17 cellular contexts compared by ENCODE assay signal in the genomic region with DNA sequence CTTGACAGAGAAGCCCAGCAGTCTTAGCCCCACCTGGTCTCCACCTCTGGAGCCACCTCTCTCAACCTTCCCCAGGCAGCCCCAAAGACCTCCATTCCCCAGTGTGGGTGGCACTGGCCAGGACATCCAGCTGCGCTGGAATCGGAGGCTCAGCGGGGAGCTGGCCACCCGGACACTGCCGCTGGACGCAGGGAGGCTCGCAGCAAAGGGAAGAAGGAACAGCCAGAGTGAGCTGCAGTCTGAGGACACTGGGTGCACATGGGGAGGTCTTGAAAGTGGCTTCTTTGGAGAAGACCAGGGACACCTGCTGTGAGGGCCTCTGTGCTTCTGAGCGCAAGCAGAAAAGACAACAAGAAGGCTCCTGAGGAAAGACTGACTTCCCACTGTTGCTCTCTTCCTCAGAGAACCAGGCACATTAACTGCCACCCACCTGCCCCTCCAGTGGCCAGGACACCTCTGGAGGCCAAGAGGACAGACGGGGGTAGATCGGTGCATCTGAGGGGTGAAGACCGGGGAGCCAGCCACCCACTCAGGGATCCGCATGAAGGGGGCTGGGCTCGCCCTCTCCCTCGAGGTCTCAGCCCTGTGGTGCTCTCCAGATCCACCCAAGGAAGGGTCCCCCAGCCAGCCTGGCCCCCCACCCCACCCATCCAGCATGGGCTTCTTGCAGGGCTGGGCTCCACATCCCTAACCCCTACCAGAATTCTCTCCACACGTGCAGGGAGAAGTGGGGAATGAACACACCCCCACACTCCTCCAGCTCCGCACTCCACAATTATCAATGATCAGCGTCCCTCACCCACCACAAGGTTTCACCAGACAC. TPM values are rescaled to one million over a fixed set of nuclear protein-coding genes. Genes with fewer than 3 reads are reported as not detected.
A peak's percentile ranks its signal among the peaks of the same experiment; 100 is the strongest.
DNase-seq lines count a peak whose midpoint lies in the region; ATAC-seq and TF ChIP-seq lines count a peak whose summit lies in the region.
"Had no signal": no experiment of that assay in that cellular context is flagged by ENCODE, and none has a peak within 500 bp of the region (broad histone marks: within the 10 kb centered on the region; RNA-seq: fewer than 3 reads in every experiment).

No MANE protein-coding gene starts in this region.

- H3K4me1 Mint-ChIP-seq in activated naive CD4-positive, alpha-beta T cell treated with anti-CD3 and anti-CD28 coated beads, Interleukin-2, amount 50 U/mL, for 24 hours: peaks cover 5% of the 10 kb centered on the region
- peaks cover 8% of the 10 kb centered on the region for H3K4me1 Mint-ChIP-seq in activated naive CD8-positive, alpha-beta T cell (ENCODE audit: low read depth)
- peaks cover 16% of the 10 kb centered on the region for H3K4me1 Mint-ChIP-seq in memory B cell

- CTCF ChIA-PET in OCI-LY7 (lab: Charles Lee; ENCODE audit: unreplicated experiment): no interaction called here

- H3K4me2 ChIP-seq in OCI-LY7 (ENCODE audit: low read length): no peak overlapping the region

- no peak for TF ChIP-seq POLR2A in thyroid gland (IDR thresholded peaks at IDR 0.05)

- H2AFZ ChIP-seq in OCI-LY7 (ENCODE audit: low read length): no peak overlapping the region
- H2AFZ ChIP-seq: GM23248 had no signal

- H3K27me3 Mint-ChIP-seq in activated naive CD4-positive, alpha-beta T cell treated with anti-CD3 and anti-CD28 coated beads, Interleukin-2, amount 50 U/mL, for 24 hours: peaks cover 21% of the 10 kb centered on the region
- peaks cover 14% of the 10 kb centered on the region for H3K27me3 Mint-ChIP-seq in activated naive CD8-positive, alpha-beta T cell
- H3K27me3 Mint-ChIP-seq in memory B cell: peaks cover 31% of the 10 kb centered on the region

- H3K36me3 Mint-ChIP-seq in activated naive CD4-positive, alpha-beta T cell treated with anti-CD3 and anti-CD28 coated beads, Interleukin-2, amount 50 U/mL, for 24 hours: no peaks in the 10 kb centered on the region
- no peaks in the 10 kb centered on the region for H3K36me3 Mint-ChIP-seq in activated naive CD8-positive, alpha-beta T cell
- no peaks in the 10 kb centered on the region for H3K36me3 Mint-ChIP-seq in memory B cell
- H3K36me3 Mint-ChIP-seq: activated CD8-positive, alpha-beta memory T cell treated with anti-CD3 and anti-CD28 coated beads, Interleukin-2, amount 10 ng/mL, durations not matched to agents 7 days and 5 days had no signal

- H3K27ac ChIP-seq in thyroid gland (peak overlapping the region; percentile 78 to 89 (median 85)), OCI-LY7 (ENCODE audit: low read depth, low read length, poor library complexity, severe bottlenecking) (no peak overlapping the region)
- H3K27ac ChIP-seq: GM23248, WERI-Rb-1 had no signal

- H4K20me1 ChIP-seq in OCI-LY7 (ENCODE audit: insufficient read depth, low read length): no peaks in the 10 kb centered on the region

- no peak overlapping the region for H3K27ac Mint-ChIP-seq in activated naive CD4-positive, alpha-beta T cell treated with anti-CD3 and anti-CD28 coated beads, Interleukin-2, amount 50 U/mL, for 24 hours
- no peak overlapping the region for H3K27ac Mint-ChIP-seq in activated naive CD8-positive, alpha-beta T cell
- no peak overlapping the region for H3K27ac Mint-ChIP-seq in memory B cell
- H3K27ac Mint-ChIP-seq: activated CD8-positive, alpha-beta memory T cell treated with anti-CD3 and anti-CD28 coated beads, Interleukin-2, amount 10 ng/mL, durations not matched to agents 7 days and 5 days; stimulated activated naive CD8-positive, alpha-beta T cell treated with anti-CD3 and anti-CD28 coated beads, Interleukin-15, amount 100 ng/mL, for 72 hours had no signal

- H3K36me3 ChIP-seq in thyroid gland (no peaks in the 10 kb centered on the region), OCI-LY7 (ENCODE audit: insufficient read depth, low read length) (no peaks in the 10 kb centered on the region)
- H3K36me3 ChIP-seq: adrenal gland, WERI-Rb-1 had no signal

- H3K4me3 Mint-ChIP-seq in activated naive CD4-positive, alpha-beta T cell treated with anti-CD3 and anti-CD28 coated beads, Interleukin-2, amount 50 U/mL, for 24 hours: peak overlapping the region; percentile 54
- peak overlapping the region; percentile 32 for H3K4me3 Mint-ChIP-seq in activated naive CD8-positive, alpha-beta T cell
- peak overlapping the region; percentile 41 for H3K4me3 Mint-ChIP-seq in memory B cell
- H3K4me3 Mint-ChIP-seq: activated CD8-positive, alpha-beta memory T cell treated with anti-CD3 and anti-CD28 coated beads, Interleukin-2, amount 10 ng/mL, durations not matched to agents 7 days and 5 days had no signal

- H3K4me3 ChIP-seq in thyroid gland (replicated peaks in 1 of 3) (no peak overlapping the region), OCI-LY7 (ENCODE audit: low read depth, low read length, poor library complexity, severe bottlenecking) (no peak overlapping the region)
- H3K4me3 ChIP-seq: adrenal gland, GM12878 had no signal

- POLR2A ChIA-PET in OCI-LY7 (lab: Charles Lee): no interaction called here

- 86 to 88% methylated on average over 12 to 16 of the region's 17 CpGs for WGBS in thyroid gland, 2 donors

- no peak for TF ChIP-seq CTCF in thyroid gland (IDR thresholded peaks at IDR 0.05)
- no peak for TF ChIP-seq CTCF in OCI-LY7 (conservative IDR thresholded peaks at IDR 0.05; ENCODE audit: low read length)

- no peaks in the 10 kb centered on the region for H3K9me3 Mint-ChIP-seq in activated naive CD4-positive, alpha-beta T cell treated with anti-CD3 and anti-CD28 coated beads, Interleukin-2, amount 50 U/mL, for 24 hours
- H3K9me3 Mint-ChIP-seq in activated naive CD8-positive, alpha-beta T cell (ENCODE audit: low read depth): no peaks in the 10 kb centered on the region
- peaks cover 3% of the 10 kb centered on the region for H3K9me3 Mint-ChIP-seq in memory B cell

- no peaks in the 10 kb centered on the region for H3K9me2 ChIP-seq in OCI-LY7 (ENCODE audit: insufficient read depth, low read length)

- ATAC-seq in memory B cell (ENCODE audit: low read depth) (no peak), HG02884 (IDR thresholded peaks at IDR 0.05; ENCODE audit: unreplicated experiment) (no peak)
- ATAC-seq: activated CD8-positive, alpha-beta memory T cell treated with anti-CD3 and anti-CD28 coated beads, Interleukin-2, amount 10 ng/mL, durations not matched to agents 7 days and 5 days; GM12878; stimulated activated naive CD8-positive, alpha-beta T cell treated with anti-CD3 and anti-CD28 coated beads, Interleukin-15, amount 100 ng/mL, for 72 hours had no signal

- peaks cover 23 to 34% of the 10 kb centered on the region in 2 donors for H3K4me1 ChIP-seq in thyroid gland
- H3K4me1 ChIP-seq in OCI-LY7 (ENCODE audit: insufficient read depth, low read length, poor library complexity, severe bottlenecking): no peaks in the 10 kb centered on the region
- H3K4me1 ChIP-seq: adrenal gland had no signal

- no peak for DNase-seq in activated naive CD4-positive, alpha-beta T cell (lab: John Stamatoyannopoulos, UW)
- DNase-seq in memory B cell (ENCODE audit: low spot score in 2 of 2) (no peak), thyroid gland (no peak), OCI-LY7 (ENCODE audit: low spot score) (no peak), KG1 (lab: John Stamatoyannopoulos, UW) (no peak)
- DNase-seq: activated CD8-positive, alpha-beta memory T cell treated with anti-CD3 and anti-CD28 coated beads, Interleukin-2, amount 10 ng/mL, durations not matched to agents 7 days and 5 days; GM23248; MM.1S; NCI-H187 treated with DMSO at 0.1 percent for 48 hours; stimulated activated CD4-positive, alpha-beta T cell treated with anti-CD3 and anti-CD28 coated beads, Interleukin-12 subunit alpha, Interleukin-12 subunit beta, amount 100 ng/mL, for 4 hours; stimulated activated naive CD8-positive, alpha-beta T cell treated with anti-CD3 and anti-CD28 coated beads, Interleukin-15, amount 100 ng/mL, for 72 hours; WERI-Rb-1 had no signal

- no peaks in the 10 kb centered on the region for H3K27me3 ChIP-seq in thyroid gland

- no TSS peak for BruUV-seq in OCI-LY7 (replicated peaks; lab: Mats Ljungman, UMichigan)

- intact Hi-C loops in thyroid gland (cut with DNase I) (no loop called here), OCI-LY7 (cut with micrococcal nuclease; ENCODE audit: unreplicated experiment) (no loop called here)

- no peaks in the 10 kb centered on the region for H3K79me2 ChIP-seq in OCI-LY7 (ENCODE audit: insufficient read depth, low read depth, low read length)

- H3K9me3 ChIP-seq in thyroid gland (no peaks in the 10 kb centered on the region), OCI-LY7 (ENCODE audit: low read length) (no peaks in the 10 kb centered on the region)
- H3K9me3 ChIP-seq: adrenal gland had no signal

RNA-seq across cellular contexts. Expression of gene CAMK2B, which starts 1.8 kb away (rescaled TPM):
- total RNA-seq in thyroid gland (10 to 100 TPM in 3 of 4 donors, 1 to 10 TPM in 1; 7.0 to 19.3 (median 18.5) TPM), OCI-LY7 (2022) (0.92 and 1.1 TPM in 2 replicates)
- total RNA-seq in OCI-LY7 (2014; rRNA removed; shearing (Covaris generic)): 0.66 and 0.98 TPM in 2 replicates
